Comparison of ENCODE assay signal across 32 cellular contexts in the genomic region with DNA sequence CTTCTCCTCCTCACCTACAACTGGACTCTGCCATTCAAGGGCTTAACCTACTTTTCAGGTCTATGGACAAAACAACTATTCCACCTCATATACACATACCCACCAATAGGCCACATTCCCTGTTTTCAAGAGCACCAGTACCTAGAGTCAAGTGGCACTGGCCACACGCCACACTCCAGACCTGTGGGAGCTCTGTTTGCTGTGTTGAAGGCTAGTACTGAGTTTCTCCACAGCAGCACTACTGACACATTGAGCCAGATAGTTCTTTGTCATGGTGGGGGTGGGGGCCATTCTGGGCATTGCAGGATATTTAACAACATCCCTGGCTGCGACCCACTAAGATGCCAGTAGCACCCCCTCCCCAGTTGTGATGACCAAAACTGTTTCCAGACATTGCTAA.
"Had no signal": no experiment of that assay in that cellular context is flagged by ENCODE, and none has a peak within 500 bp of the region (broad histone marks: within the 10 kb centered on the region; RNA-seq: fewer than 3 reads in every experiment).

No MANE protein-coding gene starts in this region.

- ATAC-seq: activated CD4-positive, CD25-positive, alpha-beta regulatory T cell treated with anti-CD3 and anti-CD28 coated beads, Interleukin-2, amount 50 U/mL, for 24 hours; activated T-cell treated with anti-CD3 and anti-CD28 coated beads, Interleukin-2, amount 50 U/mL, for 4 hours; activated T-helper 17 cell treated with anti-CD3 and anti-CD28 coated beads, Interleukin-2, amount 50 U/mL, for 72 hours; effector memory CD8-positive, alpha-beta T cell; foreskin keratinocyte; gastrocnemius medialis; heart left ventricle; T-cell had no signal

- H3K4me3 ChIP-seq: esophagus muscularis mucosa, gastrocnemius medialis, heart left ventricle had no signal

- H3K27ac Mint-ChIP-seq: activated B cell treated with CpG ODN at 0.5 μM for 24 hours; activated CD4-positive, alpha-beta memory T cell treated with anti-CD3 and anti-CD28 coated beads, Interleukin-2, amount 10 ng/mL, durations not matched to agents 7 days and 5 days; activated CD4-positive, alpha-beta T cell treated with anti-CD3 and anti-CD28 coated beads, Interleukin-2, amount 10 ng/mL, durations not matched to agents 7 days and 5 days; activated naive CD8-positive, alpha-beta T cell; activated T-helper 17 cell treated with anti-CD3 and anti-CD28 coated beads, Interleukin-2, amount 50 U/mL, for 72 hours; T-cell; T-helper 1 cell treated with Interleukin-12 subunit alpha and Interleukin-12 subunit beta and Interleukin-4 antibody, amounts not matched to agents 30 μg/mL and 1 μg/mL, for 36 hours; T-helper 2 cell treated with Interferon-gamma antibody and Interleukin-4, amounts not matched to agents 5 μg/mL and 100 μg/mL, for 36 hours had no signal

- H3K36me3 ChIP-seq: brain microvascular endothelial cell had no signal

- H3K27me3 ChIP-seq: brain microvascular endothelial cell, esophagus muscularis mucosa, foreskin keratinocyte, gastrocnemius medialis, heart left ventricle had no signal

- DNase-seq: activated B cell treated with CpG ODN at 0.5 μM for 24 hours; activated CD4-positive, alpha-beta memory T cell treated with anti-CD3 and anti-CD28 coated beads, Interleukin-2, amount 10 ng/mL, durations not matched to agents 7 days and 5 days; activated CD4-positive, alpha-beta T cell treated with anti-CD3 and anti-CD28 coated beads, Interleukin-2, amount 10 ng/mL, durations not matched to agents 7 days and 5 days; activated CD4-positive, alpha-beta T cell treated with anti-CD3 and anti-CD28 coated beads, Interleukin-2, amount 50 U/mL, for 4 hours; activated CD8-positive, alpha-beta memory T cell treated with anti-CD3 and anti-CD28 coated beads for 24 hours; activated effector memory CD4-positive, alpha-beta T cell treated with Interleukin-2 at 50 U/mL for 16 hours; activated gamma-delta T cell treated with Interleukin-2 at 50 U/mL for 16 hours; activated naive CD4-positive, alpha-beta T cell treated with anti-CD3 and anti-CD28 coated beads, Interleukin-2, amount 50 U/mL, for 16 hours; activated naive CD4-positive, alpha-beta T cell treated with Interleukin-2 at 50 U/mL for 16 hours; activated T-cell treated with anti-CD3 and anti-CD28 coated beads, Interleukin-2, amount 50 U/mL, for 4 hours; amniotic stem cell; anterior cingulate cortex; brain microvascular endothelial cell; cortex of kidney; dermis blood vessel endothelial cell; effector CD4-positive, alpha-beta T cell; effector memory CD8-positive, alpha-beta T cell; erythroblast; foreskin keratinocyte; gastrocnemius medialis; glutamatergic neuron; heart left ventricle; T-cell; T1000; WERI-Rb-1 had no signal

- H3K27ac ChIP-seq: brain microvascular endothelial cell, esophagus muscularis mucosa, foreskin keratinocyte, gastrocnemius medialis, heart left ventricle, WERI-Rb-1 had no signal

- H3K4me1 ChIP-seq: esophagus muscularis mucosa, foreskin keratinocyte, gastrocnemius medialis, heart left ventricle had no signal

- H3K9me3 Mint-ChIP-seq: activated B cell treated with CpG ODN at 0.5 μM for 24 hours; activated CD4-positive, alpha-beta memory T cell treated with anti-CD3 and anti-CD28 coated beads, Interleukin-2, amount 10 ng/mL, durations not matched to agents 7 days and 5 days; activated CD4-positive, alpha-beta T cell treated with anti-CD3 and anti-CD28 coated beads, Interleukin-2, amount 10 ng/mL, durations not matched to agents 7 days and 5 days; activated T-cell treated with anti-CD3 and anti-CD28 coated beads, Interleukin-2, amount 50 U/mL, for 4 hours; activated T-helper 17 cell treated with anti-CD3 and anti-CD28 coated beads, Interleukin-2, amount 50 U/mL, for 72 hours; central memory CD8-positive, alpha-beta T cell; effector memory CD8-positive, alpha-beta T cell; T-cell; T-helper 1 cell treated with Interleukin-12 subunit alpha and Interleukin-12 subunit beta and Interleukin-4 antibody, amounts not matched to agents 30 μg/mL and 1 μg/mL, for 36 hours; T-helper 2 cell treated with Interferon-gamma antibody and Interleukin-4, amounts not matched to agents 5 μg/mL and 100 μg/mL, for 36 hours had no signal

- H3K4me1 Mint-ChIP-seq: activated B cell treated with CpG ODN at 0.5 μM for 24 hours; activated CD4-positive, alpha-beta memory T cell treated with anti-CD3 and anti-CD28 coated beads, Interleukin-2, amount 10 ng/mL, durations not matched to agents 7 days and 5 days; activated CD4-positive, alpha-beta T cell treated with anti-CD3 and anti-CD28 coated beads, Interleukin-2, amount 10 ng/mL, durations not matched to agents 7 days and 5 days; activated T-helper 17 cell treated with anti-CD3 and anti-CD28 coated beads, Interleukin-2, amount 50 U/mL, for 72 hours; central memory CD8-positive, alpha-beta T cell; T-cell had no signal

- H3K4me3 Mint-ChIP-seq: activated B cell treated with CpG ODN at 0.5 μM for 24 hours; activated CD4-positive, alpha-beta memory T cell treated with anti-CD3 and anti-CD28 coated beads, Interleukin-2, amount 10 ng/mL, durations not matched to agents 7 days and 5 days; activated CD4-positive, alpha-beta T cell treated with anti-CD3 and anti-CD28 coated beads, Interleukin-2, amount 10 ng/mL, durations not matched to agents 7 days and 5 days; activated naive CD8-positive, alpha-beta T cell; activated T-cell treated with anti-CD3 and anti-CD28 coated beads, Interleukin-2, amount 50 U/mL, for 4 hours; activated T-helper 17 cell treated with anti-CD3 and anti-CD28 coated beads, Interleukin-2, amount 50 U/mL, for 72 hours; central memory CD8-positive, alpha-beta T cell; effector memory CD8-positive, alpha-beta T cell; T-cell; T-helper 1 cell treated with Interleukin-12 subunit alpha and Interleukin-12 subunit beta and Interleukin-4 antibody, amounts not matched to agents 30 μg/mL and 1 μg/mL, for 36 hours; T-helper 2 cell treated with Interferon-gamma antibody and Interleukin-4, amounts not matched to agents 5 μg/mL and 100 μg/mL, for 36 hours had no signal

- H3K9me3 ChIP-seq: esophagus muscularis mucosa, gastrocnemius medialis, heart left ventricle had no signal

- H3K27me3 Mint-ChIP-seq: activated B cell treated with CpG ODN at 0.5 μM for 24 hours; activated CD4-positive, alpha-beta memory T cell treated with anti-CD3 and anti-CD28 coated beads, Interleukin-2, amount 10 ng/mL, durations not matched to agents 7 days and 5 days; activated CD4-positive, alpha-beta T cell treated with anti-CD3 and anti-CD28 coated beads, Interleukin-2, amount 10 ng/mL, durations not matched to agents 7 days and 5 days; activated naive CD8-positive, alpha-beta T cell; activated T-helper 17 cell treated with anti-CD3 and anti-CD28 coated beads, Interleukin-2, amount 50 U/mL, for 72 hours; central memory CD8-positive, alpha-beta T cell; effector memory CD8-positive, alpha-beta T cell; T-cell had no signal
